ENCODE assay signal across 1 cellular context in genomic region chr12:75820848-75821578, GRCh38.
TF ChIP-seq lines count a peak whose summit lies in the region.

No MANE protein-coding gene starts in this region.

TF ChIP-seq in SK-N-SH, 30 proteins besides CTCF, POLR2A, EP300 and RAD21 (continued from another document):
- TF ChIP-seq GABPA (IDR thresholded peaks at IDR 0.05; ENCODE audit: low read depth): no peak
- TF ChIP-seq POLR2AphosphoS5 (IDR thresholded peaks at IDR 0.05; ENCODE audit: low read depth, low read length): no peak
- no peak for TF ChIP-seq REST (IDR thresholded peaks at IDR 0.05; ENCODE audit: low read depth, low read length)
- TF ChIP-seq SIN3A (IDR thresholded peaks at IDR 0.05; ENCODE audit: borderline replicate concordance, low read depth, low read length): no peak
- TF ChIP-seq MEF2A (IDR thresholded peaks at IDR 0.05; ENCODE audit: borderline replicate concordance, low read depth): no peak
